ENCODE assay signal across 12 cellular contexts in genomic region chr22:18070556-18071306, GRCh38. TPM values are rescaled to one million over a fixed set of nuclear protein-coding genes. Genes with fewer than 3 reads are reported as not detected.
DNase-seq lines count a peak whose midpoint lies in the region; ATAC-seq and TF ChIP-seq lines count a peak whose summit lies in the region.
"Had no signal": no experiment of that assay in that cellular context is flagged by ENCODE, and none has a peak within 500 bp of the region (broad histone marks: within the 10 kb centered on the region; RNA-seq: fewer than 3 reads in every experiment).

No MANE protein-coding gene starts in this region.

- H3K27ac Mint-ChIP-seq in neural progenitor cell, result no peak overlapping the region
- no peak overlapping the region for H3K27ac Mint-ChIP-seq in activated T-cell treated with anti-CD3 and anti-CD28 coated beads, Interleukin-2, amount 50 U/mL, for 72 hours
- H3K27ac Mint-ChIP-seq: activated naive CD8-positive, alpha-beta T cell; effector memory CD8-positive, alpha-beta T cell had no signal

- peaks cover 9% of the 10 kb centered on the region for H3K27me3 Mint-ChIP-seq in neural progenitor cell (ENCODE audit: insufficient read depth, low read depth)
- H3K27me3 Mint-ChIP-seq in activated T-cell treated with anti-CD3 and anti-CD28 coated beads, Interleukin-2, amount 50 U/mL, for 72 hours (ENCODE audit: low read depth), result peaks cover 18% of the 10 kb centered on the region

- CTCF ChIA-PET in HCT116 (lab: Charles Lee), result interaction anchor here (1.5 kb wide), 1 partner anchor 328 kb away, joined by 5 read pairs; no protein-coding TSS in a partner anchor

- ATAC-seq in HCT116 (peak; percentile 52; the same call in 1 of the 2 replicates), left cardiac atrium (no peak), HG03139 (IDR thresholded peaks at IDR 0.05; ENCODE audit: unreplicated experiment) (no peak)
- ATAC-seq in activated T-cell treated with anti-CD3 and anti-CD28 coated beads, Interleukin-2, amount 50 U/mL, for 72 hours (replicated peaks in 1 of 2), result no peak
- ATAC-seq: effector memory CD8-positive, alpha-beta T cell had no signal

- TF ChIP-seq POLR2A in HCT116 (IDR thresholded peaks at IDR 0.05; ENCODE audit: borderline replicate concordance, extremely low read depth, insufficient read depth, insufficient read length), result no peak

- no TSS peak for BruUV-seq in HCT116 (replicated peaks; lab: Mats Ljungman, UMichigan)

- H3K4me3 ChIP-seq in HCT116 (replicated peaks in 1 of 2; ENCODE audit: low read depth in 1 of 2, low read length in 2 of 2) (no peak overlapping the region), brain microvascular endothelial cell (ENCODE audit: low read depth, low read length) (no peak overlapping the region), neural progenitor cell (no peak overlapping the region)
- H3K4me3 ChIP-seq: pancreas had no signal

- RAD21 ChIA-PET in HCT116 (lab: Charles Lee; ENCODE audit: low non-redundant PET in 1 of 2, low total read pairs in 2 of 2, uncharacterized antibody in 2 of 2, unreplicated experiment in 2 of 2), result no interaction called here

- H3K9me2 ChIP-seq in HCT116 (ENCODE audit: insufficient read depth), result no peaks in the 10 kb centered on the region

- H3K9me3 ChIP-seq in HCT116 (ENCODE audit: control insufficient read depth in 1 of 2, insufficient read depth in 1 of 2, low read depth in 1 of 2, low read length in 2 of 2) (no peaks in the 10 kb centered on the region), neural progenitor cell (ENCODE audit: low read depth) (no peaks in the 10 kb centered on the region)
- H3K9me3 ChIP-seq: pancreas had no signal

- in situ Hi-C loops in brain microvascular endothelial cell (cut with HindIII; ENCODE audit: low pct_ligation_motif_present, low sequenced_read_pairs), result no loop called here

- no peaks in the 10 kb centered on the region for H3K9me3 Mint-ChIP-seq in neural progenitor cell
- no peaks in the 10 kb centered on the region for H3K9me3 Mint-ChIP-seq in activated T-cell treated with anti-CD3 and anti-CD28 coated beads, Interleukin-2, amount 50 U/mL, for 72 hours
- H3K9me3 Mint-ChIP-seq: effector memory CD8-positive, alpha-beta T cell had no signal

- TF ChIP-seq RAD21 in HCT116 (IDR thresholded peaks at IDR 0.05; ENCODE audit: low read depth), result no peak

- H3K4me3 Mint-ChIP-seq in neural progenitor cell, result no peak overlapping the region
- H3K4me3 Mint-ChIP-seq in activated T-cell treated with anti-CD3 and anti-CD28 coated beads, Interleukin-2, amount 50 U/mL, for 72 hours, result no peak overlapping the region
- H3K4me3 Mint-ChIP-seq: activated naive CD8-positive, alpha-beta T cell; effector memory CD8-positive, alpha-beta T cell had no signal

- no peak overlapping the region for H3K27ac ChIP-seq in HCT116 (ENCODE audit: low read depth, low read length)
- no peak overlapping the region for H3K27ac ChIP-seq in brain microvascular endothelial cell
- H3K27ac ChIP-seq in neural progenitor cell, result no peak overlapping the region
- H3K27ac ChIP-seq: pancreas had no signal

- intact Hi-C loops in HCT116 (cut with micrococcal nuclease), result no loop called here
- intact Hi-C loops in left cardiac atrium (cut with DNase I), result loop anchor here in 1 of 2 donors (5.0 kb wide), 1 partner anchor 178 kb away; no protein-coding TSS in a partner anchor

- no peaks in the 10 kb centered on the region for H3K36me3 Mint-ChIP-seq in neural progenitor cell
- H3K36me3 Mint-ChIP-seq in activated T-cell treated with anti-CD3 and anti-CD28 coated beads, Interleukin-2, amount 50 U/mL, for 72 hours (ENCODE audit: insufficient read depth in 2 of 2), result no peaks in the 10 kb centered on the region
- H3K36me3 Mint-ChIP-seq: activated naive CD8-positive, alpha-beta T cell had no signal

- DNase-seq in DMS153 treated with DMSO at 0.1 percent for 48 hours (lab: John Stamatoyannopoulos, UW; ENCODE audit: unreplicated experiment) (peak; percentile 39), HCT116 (ENCODE audit: low read depth, low spot score) (no peak), brain microvascular endothelial cell (no peak), neural progenitor cell (ENCODE audit: low spot score) (no peak), left cardiac atrium (no peak)
- no peak for DNase-seq in activated T-cell treated with anti-CD3 and anti-CD28 coated beads, Interleukin-2, amount 50 U/mL, for 72 hours
- DNase-seq: activated CD4-positive, CD25-positive, alpha-beta regulatory T cell treated with anti-CD3 and anti-CD28 coated beads, Interleukin-2, amount 50 U/mL, for 72 hours; effector memory CD8-positive, alpha-beta T cell; KG1 had no signal

- TF ChIP-seq CTCF in HCT116 (IDR thresholded peaks at IDR 0.05 in 2 of 3, conservative IDR thresholded peaks at IDR 0.05 in 1 of 3; ENCODE audit: borderline replicate concordance in 1 of 3, insufficient read depth in 1 of 3, low read depth in 2 of 3, low read length in 2 of 3) (peak in 2 of 3 experiments; percentile 66 to 74; a peak in 4 of 6 replicates), brain microvascular endothelial cell (IDR thresholded peaks at IDR 0.05; ENCODE audit: low read depth, low read length, missing control alignments) (peak; percentile 45), neural progenitor cell (IDR thresholded peaks at IDR 0.05) (peak; percentile 49)

- no peak overlapping the region for H2AFZ ChIP-seq in HCT116 (ENCODE audit: low read depth, low read length, poor library complexity, severe bottlenecking)
- no peak overlapping the region for H2AFZ ChIP-seq in neural progenitor cell (replicated peaks)

- H3K4me2 ChIP-seq in HCT116 (ENCODE audit: low read length) (no peak overlapping the region), neural progenitor cell (no peak overlapping the region)

- peaks cover 4% of the 10 kb centered on the region for H3K4me1 Mint-ChIP-seq in neural progenitor cell
- H3K4me1 Mint-ChIP-seq in activated T-cell treated with anti-CD3 and anti-CD28 coated beads, Interleukin-2, amount 50 U/mL, for 72 hours (ENCODE audit: low read depth), result no peaks in the 10 kb centered on the region

- no peaks in the 10 kb centered on the region for H3F3A ChIP-seq in neural progenitor cell (ENCODE audit: low read depth)

- H3K79me2 ChIP-seq in HCT116 (ENCODE audit: insufficient read depth, low read length) (no peaks in the 10 kb centered on the region), neural progenitor cell (ENCODE audit: low read depth) (no peaks in the 10 kb centered on the region)

- H3K27me3 ChIP-seq in HCT116 (ENCODE audit: insufficient read depth, low read length) (no peaks in the 10 kb centered on the region; the same call in 1 of the 2 replicates), brain microvascular endothelial cell (replicated peaks) (peaks cover 11% of the 10 kb centered on the region), neural progenitor cell (no peaks in the 10 kb centered on the region)
- H3K27me3 ChIP-seq: pancreas had no signal

- H3K4me1 ChIP-seq in HCT116 (ENCODE audit: control insufficient read depth in 1 of 2, insufficient read depth in 2 of 2, low read length in 2 of 2) (no peaks in the 10 kb centered on the region), neural progenitor cell (no peaks in the 10 kb centered on the region)
- H3K4me1 ChIP-seq: pancreas had no signal

- H3K9ac ChIP-seq in HCT116 (ENCODE audit: low read length) (no peak overlapping the region), neural progenitor cell (no peak overlapping the region)

- no peaks in the 10 kb centered on the region for H3K36me3 ChIP-seq in HCT116 (ENCODE audit: control insufficient read depth in 1 of 2, insufficient read depth in 2 of 2, low read length in 2 of 2)
- H3K36me3 ChIP-seq in brain microvascular endothelial cell (replicated peaks), result no peaks in the 10 kb centered on the region
- H3K36me3 ChIP-seq in neural progenitor cell, result no peaks in the 10 kb centered on the region
- H3K36me3 ChIP-seq: pancreas had no signal

- no peaks in the 10 kb centered on the region for H4K20me1 ChIP-seq in HCT116 (ENCODE audit: insufficient read depth)
- H4K20me1 ChIP-seq in neural progenitor cell (ENCODE audit: low read depth), result no peaks in the 10 kb centered on the region

- POLR2A ChIA-PET in HCT116 (lab: Charles Lee), result no interaction called here

TF ChIP-seq in HCT116, 20 proteins besides CTCF, POLR2A, EP300 and RAD21 (continues in another document):
- TF ChIP-seq CEBPB (IDR thresholded peaks at IDR 0.05; ENCODE audit: low read depth) (no peak), ELF1 (IDR thresholded peaks at IDR 0.05; ENCODE audit: borderline replicate concordance, low read depth) (no peak), SP1 (IDR thresholded peaks at IDR 0.05; ENCODE audit: low read depth) (no peak), SIN3A (IDR thresholded peaks at IDR 0.05; ENCODE audit: low read depth) (no peak), JUND (IDR thresholded peaks at IDR 0.05) (no peak), SRF (IDR thresholded peaks at IDR 0.05; ENCODE audit: low read depth) (no peak), TCF7L2 (IDR thresholded peaks at IDR 0.05; ENCODE audit: borderline replicate concordance, extremely low read depth, insufficient read depth, insufficient read length) (no peak), EZH2phosphoT487 (IDR thresholded peaks at IDR 0.05; ENCODE audit: borderline replicate concordance) (no peak), ATF3 (IDR thresholded peaks at IDR 0.05) (no peak), POLR2AphosphoS5 (IDR thresholded peaks at IDR 0.05; ENCODE audit: low read depth, low read length) (no peak)
- TF ChIP-seq, protein P1, sequence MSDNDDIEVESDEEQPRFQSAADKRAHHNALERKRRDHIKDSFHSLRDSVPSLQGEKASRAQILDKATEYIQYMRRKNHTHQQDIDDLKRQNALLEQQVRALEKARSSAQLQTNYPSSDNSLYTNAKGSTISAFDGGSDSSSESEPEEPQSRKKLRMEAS (IDR thresholded peaks at IDR 0.05), result no peak

RNA-seq across cellular contexts. Expression of gene PEX26, which starts 7.1 kb away (rescaled TPM):
- 26.4 TPM for total RNA-seq in HCT116 (2021; ENCODE audit: unreplicated experiment)
- polyA plus RNA-seq in HCT116 (2012), result 13.0 and 14.9 TPM in 2 replicates
- total RNA-seq in neural progenitor cell (ENCODE audit: low replicate concordance), result 22.9 and 36.6 TPM in 2 replicates
- total RNA-seq in left cardiac atrium, result 10 to 100 TPM; 21.6 to 22.5 TPM
- 10 to 100 TPM; 41.8 to 48.1 TPM for total RNA-seq in activated T-cell treated with anti-CD3 and anti-CD28 coated beads, Interleukin-2, amount 50 U/mL, for 72 hours

RNA-seq across cellular contexts. Expression of gene TUBA8, which starts 39.9 kb away (rescaled TPM):
- total RNA-seq in HCT116 (2021; ENCODE audit: unreplicated experiment) (2.3 TPM), neural progenitor cell (ENCODE audit: low replicate concordance) (0.09 and 0.39 TPM in 2 replicates), left cardiac atrium (100 to 1,000 TPM in 1 of 2 donors, 10 to 100 TPM in 1; 98.8 to 200 TPM)
- polyA plus RNA-seq in HCT116 (2012), result 0.91 and 1.1 TPM in 2 replicates
- 1 to 10 TPM in 1 of 2 donors, under 1 TPM in 1; 0.94 to 2.9 TPM for total RNA-seq in activated T-cell treated with anti-CD3 and anti-CD28 coated beads, Interleukin-2, amount 50 U/mL, for 72 hours

RNA-seq across cellular contexts. Expression of gene MICAL3, which starts 46.4 kb away (rescaled TPM):
- total RNA-seq in HCT116 (2021; ENCODE audit: unreplicated experiment), result 30.8 TPM
- 12.7 and 14.8 TPM in 2 replicates for polyA plus RNA-seq in HCT116 (2012)
- total RNA-seq in neural progenitor cell (ENCODE audit: low replicate concordance), result 32.7 and 33.6 TPM in 2 replicates
- 10 to 100 TPM; 54.7 to 80.1 TPM for total RNA-seq in left cardiac atrium
- 10 to 100 TPM; 17.9 to 26.0 TPM for total RNA-seq in activated T-cell treated with anti-CD3 and anti-CD28 coated beads, Interleukin-2, amount 50 U/mL, for 72 hours

Comparison
In these comparisons a context has a peak if more than half of its experiments do, and no peak if none do; other contexts are left out.
1. RNA of gene TUBA8, which starts 39.9 kb away (total RNA-seq): 98.8 to 200 TPM in left cardiac atrium; 0.94 to 2.9 TPM in activated T-cell treated with anti-CD3 and anti-CD28 coated beads, Interleukin-2, amount 50 U/mL, for 72 hours, 2.3 TPM in HCT116 (single experiment) and 0.09 to 0.39 TPM in neural progenitor cell; every median in the first group is over 10 times any median in the second.
2. Peak in every context shown above with its lines, with median percentiles within 50 percentile points of each other: CTCF ChIP-seq.